Comparison of ENCODE assay signal across 15 cellular contexts in the genomic region with DNA sequence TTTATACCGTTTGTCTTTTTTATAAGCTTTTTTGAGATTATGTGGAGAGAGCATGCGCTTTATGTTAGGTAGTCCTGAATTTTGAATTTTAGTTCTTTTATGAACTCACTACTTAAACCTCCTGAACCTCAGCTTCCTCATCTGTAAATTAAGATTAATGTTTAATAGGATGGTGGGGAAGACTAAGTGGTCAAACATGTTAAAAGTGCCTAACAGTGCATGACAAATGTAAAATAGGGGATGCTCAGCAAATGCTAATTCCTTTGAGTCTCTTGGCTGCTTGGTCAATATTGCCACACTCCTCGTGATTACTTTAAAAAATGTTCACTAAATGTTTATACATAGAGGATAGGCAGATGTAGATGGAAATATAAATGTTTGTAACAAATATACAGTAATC. TPM values are rescaled to one million over a fixed set of nuclear protein-coding genes. Genes with fewer than 3 reads are reported as not detected.
A peak's percentile ranks its signal among the peaks of the same experiment; 100 is the strongest.
DNase-seq lines count a peak whose midpoint lies in the region; ATAC-seq and TF ChIP-seq lines count a peak whose summit lies in the region.
"Had no signal": no experiment of that assay in that cellular context is flagged by ENCODE, and none has a peak within 500 bp of the region (broad histone marks: within the 10 kb centered on the region; RNA-seq: fewer than 3 reads in every experiment).

No MANE protein-coding gene starts in this region.

- no peaks in the 10 kb centered on the region for H3K9me3 ChIP-seq in mesenchymal stem cell (ENCODE audit: control insufficient read depth, low read length)
- H3K9me3 ChIP-seq: gastroesophageal sphincter, ovary had no signal

- no peak overlapping the region for H3K14ac ChIP-seq in mesenchymal stem cell (ENCODE audit: low read length in 2 of 2)

- H2AFZ ChIP-seq in mesenchymal stem cell (ENCODE audit: low read depth, low read length) = no peak overlapping the region

- H3K18ac ChIP-seq in mesenchymal stem cell (ENCODE audit: low read depth in 1 of 2, low read length in 2 of 2) = no peak overlapping the region

- no peak overlapping the region for H4K91ac ChIP-seq in mesenchymal stem cell (ENCODE audit: low read length)

- H3K9ac ChIP-seq in mesenchymal stem cell (ENCODE audit: low read length) = peak overlapping the region; percentile 26

- peaks cover 0 to 9% of the 10 kb centered on the region in 2 experiments for H3K36me3 ChIP-seq in mesenchymal stem cell (ENCODE audit: control insufficient read depth in 1 of 2, insufficient read depth in 2 of 2, low read depth in 1 of 2, low read length in 2 of 2)
- H3K36me3 ChIP-seq: gastroesophageal sphincter, ovary had no signal

- no peak overlapping the region for H3K4ac ChIP-seq in mesenchymal stem cell (ENCODE audit: low read depth in 1 of 2, low read length in 2 of 2)

- no peaks in the 10 kb centered on the region for H3K27me3 ChIP-seq in mesenchymal stem cell (ENCODE audit: control insufficient read depth in 1 of 2, insufficient read depth in 1 of 2, low read length in 2 of 2)
- H3K27me3 ChIP-seq: gastroesophageal sphincter, ovary had no signal

- no peak overlapping the region for H2BK12ac ChIP-seq in mesenchymal stem cell (ENCODE audit: low read length in 2 of 2)

- TF ChIP-seq POLR2A in GM18505 (IDR thresholded peaks at IDR 0.05; ENCODE audit: borderline replicate concordance, extremely low read depth, insufficient read depth, insufficient read length) = no peak

- no peak overlapping the region for H2AK5ac ChIP-seq in mesenchymal stem cell (ENCODE audit: low read length, severe bottlenecking)

- no peak overlapping the region for H2BK120ac ChIP-seq in mesenchymal stem cell (ENCODE audit: low read depth, low read length)

- H3K27ac ChIP-seq in mesenchymal stem cell (ENCODE audit: low read length, poor library complexity, severe bottlenecking) (no peak overlapping the region), caudate nucleus (ENCODE audit: low read depth, low read length) (no peak overlapping the region)
- H3K27ac ChIP-seq: gastroesophageal sphincter, ovary had no signal

- no peak overlapping the region for H3K4me2 ChIP-seq in mesenchymal stem cell (ENCODE audit: low read length, poor library complexity, severe bottlenecking)

- no peak overlapping the region for H3K4me3 ChIP-seq in mesenchymal stem cell (ENCODE audit: insufficient read depth in 1 of 2, low read depth in 1 of 2, low read length in 2 of 2)
- H3K4me3 ChIP-seq: gastroesophageal sphincter, ovary had no signal

- no CpG with 5 or more reads among the region's 3 CpGs for WGBS in mesenchymal stem cell

- ATAC-seq in GM18511 (IDR thresholded peaks at IDR 0.05; ENCODE audit: unreplicated experiment) = peak; percentile 65
- ATAC-seq in GM21447 (IDR thresholded peaks at IDR 0.05; ENCODE audit: unreplicated experiment) = peak; percentile 63
- peak; percentile 59 for ATAC-seq in HG03432 (IDR thresholded peaks at IDR 0.05; ENCODE audit: unreplicated experiment)
- no peak for ATAC-seq in GM21717 (IDR thresholded peaks at IDR 0.05; ENCODE audit: unreplicated experiment)
- ATAC-seq in GM18505 (IDR thresholded peaks at IDR 0.05; ENCODE audit: unreplicated experiment) = no peak
- ATAC-seq: gastroesophageal sphincter, left ventricle myocardium superior had no signal

- H2BK15ac ChIP-seq in mesenchymal stem cell (ENCODE audit: low read depth, poor library complexity, severe bottlenecking) = no peak overlapping the region

- no peak overlapping the region for H2BK5ac ChIP-seq in mesenchymal stem cell (ENCODE audit: low read depth, low read length, poor library complexity, severe bottlenecking)

- H3K4me1 ChIP-seq in mesenchymal stem cell (ENCODE audit: control insufficient read depth, insufficient read depth, low read depth, low read length) = peaks cover 7% of the 10 kb centered on the region

- no peak for DNase-seq in mesenchymal stem cell
- DNase-seq in caudate nucleus (lab: John Stamatoyannopoulos, UW) = no peak
- no peak for DNase-seq in SW480 (ENCODE audit: low spot score)
- DNase-seq: activated CD4-positive, alpha-beta T cell treated with anti-CD3 and anti-CD28 coated beads, Interleukin-2, amount 50 U/mL, for 48 hours; HCEC 1CT; left ventricle myocardium superior; stimulated activated naive CD4-positive, alpha-beta T cell treated with Interleukin-2 at 50 U/mL for 16 hours; T-helper 1 cell had no signal

- no peak overlapping the region for H4K8ac ChIP-seq in mesenchymal stem cell (ENCODE audit: low read length)

- no peak overlapping the region for H3K23ac ChIP-seq in mesenchymal stem cell (ENCODE audit: low read length in 2 of 2)

- no peaks in the 10 kb centered on the region for H3K79me1 ChIP-seq in mesenchymal stem cell (replicated peaks; ENCODE audit: low read length, poor library complexity, severe bottlenecking)

RNA-seq across cellular contexts. Expression of a gene that starts 6.8 kb away (rescaled TPM):
- 13.8 TPM for polyA plus RNA-seq in mesenchymal stem cell (2013, experiment 1 of 2)
- polyA plus RNA-seq in mesenchymal stem cell (2013, experiment 2 of 2) = 14.1 TPM

Comparison
In these comparisons a context has a peak if more than half of its experiments do, and no peak if none do; other contexts are left out.
1. ATAC-seq: peak in GM18511 (single experiment), GM21447 (single experiment) and HG03432 (single experiment); none in GM21717 (single experiment) and GM18505 (single experiment).